In genomic region chr14:23365353-23366162, GRCh38 we compare ENCODE assay signal across 1 cellular context.
TF ChIP-seq lines count a peak whose summit lies in the region.

No MANE protein-coding gene starts in this region.

TF ChIP-seq in IMR-90, 13 proteins besides CTCF, POLR2A, EP300 and RAD21:
- TF ChIP-seq USF2 (IDR thresholded peaks at IDR 0.05; ENCODE audit: low read depth, low read length) (no peak), MAZ (IDR thresholded peaks at IDR 0.05; ENCODE audit: borderline replicate concordance, low read depth, low read length) (no peak), CHD1 (IDR thresholded peaks at IDR 0.05; ENCODE audit: low read depth, low read length) (no peak), MXI1 (IDR thresholded peaks at IDR 0.05; ENCODE audit: borderline replicate concordance, low read depth, low read length) (0 out of 2 replicates have a peak, but pooled peaks have one; percentile 11)
